28 cellular contexts compared by ENCODE assay signal in genomic region chr1:3883194-3883920, GRCh38. TPM values are rescaled to one million over a fixed set of nuclear protein-coding genes. Genes with fewer than 3 reads are reported as not detected.
DNase-seq lines count a peak whose midpoint lies in the region; ATAC-seq and FAIRE-seq lines count a peak whose summit lies in the region.
"Had no signal": no experiment of that assay in that cellular context is flagged by ENCODE, and none has a peak within 500 bp of the region (broad histone marks: within the 10 kb centered on the region; RNA-seq: fewer than 3 reads in every experiment).

No MANE protein-coding gene starts in this region.

- POLR2A ChIA-PET in activated CD4-positive, alpha-beta memory T cell treated with anti-CD3 and anti-CD28 coated beads, Interleukin-2, amount 10 ng/mL, durations not matched to agents 7 days and 5 days (lab: Charles Lee), result interaction anchor here (0.6 to 1.7 kb wide), 2 partner anchors 16 to 25 kb away, joined by 3 to 6 read pairs; partner anchors contain the start of gene C1orf174

- no peak overlapping the region for H3K27ac ChIP-seq in aorta (ENCODE audit: low read depth in 1 of 2, low read length in 2 of 2)
- H3K27ac ChIP-seq in small intestine (ENCODE audit: low read depth in 1 of 2, low read length in 1 of 2), result no peak overlapping the region
- H3K27ac ChIP-seq: adrenal gland, BLaER1, body of pancreas, gastroesophageal sphincter, GM23248 had no signal

- ATAC-seq in Right ventricle myocardium superior (ENCODE audit: poor library complexity) (no peak), aorta (ENCODE audit: low FRiP score) (no peak), GM21723 (IDR thresholded peaks at IDR 0.05; ENCODE audit: unreplicated experiment) (no peak)
- ATAC-seq: body of pancreas, gastroesophageal sphincter, PC-3 had no signal

- H3K9me3 Mint-ChIP-seq in activated CD4-positive, alpha-beta memory T cell treated with anti-CD3 and anti-CD28 coated beads, Interleukin-2, amount 10 ng/mL, durations not matched to agents 7 days and 5 days, result peaks cover 8% of the 10 kb centered on the region
- no peaks in the 10 kb centered on the region for H3K9me3 Mint-ChIP-seq in immature natural killer cell

- no peaks in the 10 kb centered on the region for H3K27me3 Mint-ChIP-seq in activated CD4-positive, alpha-beta memory T cell treated with anti-CD3 and anti-CD28 coated beads, Interleukin-2, amount 10 ng/mL, durations not matched to agents 7 days and 5 days
- H3K27me3 Mint-ChIP-seq in immature natural killer cell (ENCODE audit: low read depth in 3 of 3), result peaks cover 4 to 16% (median 7%) of the 10 kb centered on the region in 3 donors

- H3K9me3 ChIP-seq in aorta (ENCODE audit: control insufficient read depth, low read length) (peaks cover 5% of the 10 kb centered on the region), small intestine (ENCODE audit: control insufficient read depth, low read depth) (no peaks in the 10 kb centered on the region)
- H3K9me3 ChIP-seq: body of pancreas, Caco-2, SK-N-SH had no signal

- H3K27ac Mint-ChIP-seq in activated CD4-positive, alpha-beta memory T cell treated with anti-CD3 and anti-CD28 coated beads, Interleukin-2, amount 10 ng/mL, durations not matched to agents 7 days and 5 days, result peak overlapping the region; percentile 63
- H3K27ac Mint-ChIP-seq in immature natural killer cell, result peak overlapping the region; percentile 89 to 97 (median 96)
- H3K27ac Mint-ChIP-seq: HFFc6, nephron progenitor cell had no signal

- H3K27me3 ChIP-seq in aorta (ENCODE audit: control insufficient read depth in 1 of 2, insufficient read depth in 2 of 2, low read length in 1 of 2) (no peaks in the 10 kb centered on the region), small intestine (ENCODE audit: control insufficient read depth in 2 of 2, insufficient read depth in 2 of 2, low read length in 2 of 2) (no peaks in the 10 kb centered on the region)
- H3K27me3 ChIP-seq: adrenal gland, BLaER1, body of pancreas, gastroesophageal sphincter had no signal

- CTCF ChIA-PET in activated CD4-positive, alpha-beta memory T cell treated with anti-CD3 and anti-CD28 coated beads, Interleukin-2, amount 10 ng/mL, durations not matched to agents 7 days and 5 days (lab: Charles Lee), result interaction anchor here (0.7 to 1.0 kb wide), 4 partner anchors 16 to 107 kb away, joined by 3 read pairs; no protein-coding TSS in a partner anchor

- no peak overlapping the region for H3K4me3 Mint-ChIP-seq in activated CD4-positive, alpha-beta memory T cell treated with anti-CD3 and anti-CD28 coated beads, Interleukin-2, amount 10 ng/mL, durations not matched to agents 7 days and 5 days
- H3K4me3 Mint-ChIP-seq in immature natural killer cell, result peak overlapping the region; percentile 33 to 76 (median 62)
- H3K4me3 Mint-ChIP-seq: HFFc6, nephron progenitor cell had no signal

- peak; percentile 35 for DNase-seq in cardiac septum (ENCODE audit: low spot score)
- DNase-seq in Right ventricle myocardium superior, result no peak
- DNase-seq in activated CD4-positive, alpha-beta memory T cell treated with anti-CD3 and anti-CD28 coated beads, Interleukin-2, amount 10 ng/mL, durations not matched to agents 7 days and 5 days, result peak; percentile 38
- peak; percentile 70 to 74 (median 73) for DNase-seq in immature natural killer cell
- DNase-seq in aorta, result peak; percentile 25 to 27
- no peak for DNase-seq in NCI-H2081 (lab: John Stamatoyannopoulos, UW)
- DNase-seq in small intestine, result no peak
- DNase-seq: activated CD4-positive, alpha-beta T cell treated with anti-CD3 and anti-CD28 coated beads for 1 hour; adrenal gland; body of pancreas; Caco-2; DMS53; GM23248; HFFc6; NCI-H1436; NCI-H2081 treated with DMSO at 0.1 percent for 48 hours; NCI-H226; NCI-H526 treated with DMSO at 0.1 percent for 48 hours; nephron progenitor cell; PC-3; SK-N-SH; stimulated activated naive CD4-positive, alpha-beta T cell had no signal

- FAIRE-seq in small intestine (lab: Jason Lieb, UNC), result no peak
- FAIRE-seq: endothelial cell of umbilical vein, GM12892 had no signal

- H3K36me3 ChIP-seq in aorta (ENCODE audit: control insufficient read depth in 1 of 2, insufficient read depth in 2 of 2, low read length in 1 of 2) (peaks cover 0 to 6% of the 10 kb centered on the region in 2 donors), small intestine (ENCODE audit: control insufficient read depth in 2 of 2, insufficient read depth in 2 of 2, low read length in 2 of 2) (peaks cover 1 to 9% of the 10 kb centered on the region in 2 donors)

- H3K4me1 Mint-ChIP-seq in activated CD4-positive, alpha-beta memory T cell treated with anti-CD3 and anti-CD28 coated beads, Interleukin-2, amount 10 ng/mL, durations not matched to agents 7 days and 5 days, result peaks cover 7% of the 10 kb centered on the region
- peaks cover 14 to 54% of the 10 kb centered on the region in 2 donors for H3K4me1 Mint-ChIP-seq in immature natural killer cell
- H3K4me1 Mint-ChIP-seq: nephron progenitor cell had no signal

- peaks cover 38% of the 10 kb centered on the region for H3K36me3 Mint-ChIP-seq in activated CD4-positive, alpha-beta memory T cell treated with anti-CD3 and anti-CD28 coated beads, Interleukin-2, amount 10 ng/mL, durations not matched to agents 7 days and 5 days (ENCODE audit: low read depth)
- H3K36me3 Mint-ChIP-seq in immature natural killer cell, result peaks cover 28 to 39% (median 31%) of the 10 kb centered on the region in 3 donors

- intact Hi-C loops in cardiac septum (cut with DNase I) (no loop called here), Right ventricle myocardium superior (cut with DNase I) (no loop called here), aorta (cut with DNase I) (no loop called here)

- H3K4me1 ChIP-seq in aorta (ENCODE audit: control insufficient read depth in 1 of 2, insufficient read depth in 2 of 2, low read length in 2 of 2) (no peaks in the 10 kb centered on the region), small intestine (ENCODE audit: control insufficient read depth in 2 of 2, insufficient read depth in 1 of 2, low read depth in 1 of 2, low read length in 1 of 2) (no peaks in the 10 kb centered on the region)
- H3K4me1 ChIP-seq: adrenal gland, body of pancreas, Caco-2, gastroesophageal sphincter had no signal

- WGBS in aorta, 2 donors, result 93 to 95% methylated on average over 18 of the region's 18 CpGs
- WGBS in small intestine, 3 donors, result 93 to 94% (median 94%) methylated on average over 18 of the region's 18 CpGs

- H3K4me3 ChIP-seq in aorta (ENCODE audit: low read length in 2 of 2) (no peak overlapping the region), small intestine (ENCODE audit: low read depth in 1 of 2, low read length in 2 of 2) (no peak overlapping the region)
- H3K4me3 ChIP-seq: adrenal gland, BLaER1, body of pancreas, gastroesophageal sphincter, GM23248, lung had no signal

RNA-seq across cellular contexts. Expression of gene C1orf174, which starts 16.7 kb away (rescaled TPM):
- 11.5 TPM for total RNA-seq in cardiac septum
- total RNA-seq in Right ventricle myocardium superior, result 12.6 TPM
- total RNA-seq in activated CD4-positive, alpha-beta memory T cell treated with anti-CD3 and anti-CD28 coated beads, Interleukin-2, amount 10 ng/mL, durations not matched to agents 7 days and 5 days, result 10 to 100 TPM; 24.1 to 25.5 TPM
- polyA plus RNA-seq in immature natural killer cell, result 10 to 100 TPM; 27.1 to 54.2 (median 34.0) TPM
- total RNA-seq in aorta, result 10 to 100 TPM; 16.7 to 19.8 TPM
- polyA plus RNA-seq in aorta, result 10 to 100 TPM; 12.6 to 15.6 TPM
- polyA plus RNA-seq in small intestine, result 10 to 100 TPM; 10.8 to 20.1 (median 19.2) TPM

RNA-seq across cellular contexts. Expression of gene DFFB, which starts 26.1 kb away (rescaled TPM):
- total RNA-seq in cardiac septum, result 2.9 TPM
- 2.8 TPM for total RNA-seq in Right ventricle myocardium superior
- total RNA-seq in activated CD4-positive, alpha-beta memory T cell treated with anti-CD3 and anti-CD28 coated beads, Interleukin-2, amount 10 ng/mL, durations not matched to agents 7 days and 5 days, result 1 to 10 TPM; 9.0 to 9.5 TPM
- polyA plus RNA-seq in immature natural killer cell, result 10 to 100 TPM in 2 of 3 donors, 1 to 10 TPM in 1; 8.3 to 25.6 (median 11.9) TPM
- 10 to 100 TPM in 1 of 2 donors, 1 to 10 TPM in 1; 5.7 to 10.2 TPM for total RNA-seq in aorta
- polyA plus RNA-seq in aorta, result 1 to 10 TPM; 4.3 to 8.1 TPM
- 10 to 100 TPM in 2 of 3 donors, 1 to 10 TPM in 1; 8.7 to 22.6 (median 14.6) TPM for polyA plus RNA-seq in small intestine

RNA-seq across cellular contexts. Expression of gene CEP104, which starts 26.3 kb away (rescaled TPM):
- 32.0 TPM for total RNA-seq in cardiac septum
- total RNA-seq in Right ventricle myocardium superior, result 32.3 TPM
- total RNA-seq in activated CD4-positive, alpha-beta memory T cell treated with anti-CD3 and anti-CD28 coated beads, Interleukin-2, amount 10 ng/mL, durations not matched to agents 7 days and 5 days, result 10 to 100 TPM; 43.0 to 46.0 TPM
- 10 to 100 TPM in 2 of 3 donors, 1 to 10 TPM in 1; 2.5 to 32.7 (median 18.2) TPM for polyA plus RNA-seq in immature natural killer cell
- total RNA-seq in aorta, result 10 to 100 TPM; 47.8 to 53.6 TPM
- 1 to 10 TPM; 8.1 to 8.5 TPM for polyA plus RNA-seq in aorta
- polyA plus RNA-seq in small intestine, result 10 to 100 TPM in 1 of 3 donors, 1 to 10 TPM in 2; 8.7 to 12.7 (median 8.9) TPM

Comparison
In these comparisons a context has a peak if more than half of its experiments do, and no peak if none do; other contexts are left out.
1. DNase-seq: peak in cardiac septum (single experiment), activated CD4-positive, alpha-beta memory T cell treated with anti-CD3 and anti-CD28 coated beads, Interleukin-2, amount 10 ng/mL, durations not matched to agents 7 days and 5 days (single experiment), immature natural killer cell (3 of 3) and aorta (2 of 2); none in Right ventricle myocardium superior (single experiment), NCI-H2081 (0 of 2) and small intestine (single experiment).